Comparison of ENCODE assay signal across 8 cellular contexts in the genomic region with DNA sequence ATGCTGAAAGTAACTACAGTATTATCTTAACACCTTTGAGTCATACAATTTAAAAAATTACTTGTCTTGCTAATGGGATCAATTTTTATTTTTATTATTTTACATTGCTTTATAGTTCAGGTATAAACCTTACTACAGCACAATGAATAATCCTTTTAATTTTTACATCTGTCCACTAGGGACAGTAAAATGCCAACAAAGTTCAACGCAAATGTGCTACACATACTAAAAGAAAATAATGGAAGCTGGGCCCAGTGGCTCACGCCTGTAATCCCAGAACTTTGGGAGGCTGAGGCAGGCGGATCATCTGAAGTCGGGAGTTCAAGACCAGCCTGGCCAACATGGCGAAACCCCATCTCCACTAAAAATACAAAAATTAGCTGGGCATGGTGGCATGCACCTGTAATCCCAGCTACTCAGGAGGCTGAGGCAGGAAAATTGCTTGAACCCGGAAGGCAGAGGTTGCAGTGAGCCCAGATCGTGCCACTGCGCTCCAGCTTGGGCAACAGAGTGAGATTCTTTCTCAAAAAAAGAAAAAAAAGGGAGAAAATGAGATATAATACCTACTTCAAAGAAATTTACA.
A peak's percentile ranks its signal among the peaks of the same experiment; 100 is the strongest.
DNase-seq lines count a peak whose midpoint lies in the region; FAIRE-seq and TF ChIP-seq lines count a peak whose summit lies in the region.
"Not testable (repeated sequence)": the region's sequence is repeated elsewhere in the genome, so short reads cannot be mapped to it uniquely, and the experiment has no call there.

No MANE protein-coding gene starts in this region.

- H3K9me1 ChIP-seq in endothelial cell of umbilical vein (replicated peaks; ENCODE audit: control insufficient read depth, extremely low read depth, insufficient read depth, low read length); keratinocyte (ENCODE audit: control insufficient read depth, extremely low read depth, insufficient read depth, low read length): not testable (repeated sequence)

- not testable (repeated sequence) for H3K27ac ChIP-seq in OCI-LY7 (ENCODE audit: low read depth, low read length, poor library complexity, severe bottlenecking); endothelial cell of umbilical vein (ENCODE audit: insufficient read depth, low read depth, low read length); keratinocyte (ENCODE audit: control insufficient read depth, insufficient read depth, low read length); parathyroid adenoma

- not testable (repeated sequence) for H4K20me1 ChIP-seq in OCI-LY7 (ENCODE audit: insufficient read depth, low read length); endothelial cell of umbilical vein (replicated peaks; ENCODE audit: control insufficient read depth, extremely low read depth, insufficient read depth, low read length); keratinocyte (ENCODE audit: control insufficient read depth, extremely low read depth, insufficient read depth, low read length)

- peaks cover 92% of the 10 kb centered on the region for H3K36me3 ChIP-seq in OCI-LY7 (ENCODE audit: insufficient read depth, low read length)
- not testable (repeated sequence) for H3K36me3 ChIP-seq in endothelial cell of umbilical vein (ENCODE audit: control insufficient read depth in 2 of 2, extremely low read depth in 1 of 2, insufficient read depth in 2 of 2, low read length in 2 of 2); keratinocyte (ENCODE audit: control insufficient read depth in 2 of 2, extremely low read depth in 1 of 2, insufficient read depth in 2 of 2, low read length in 2 of 2); parathyroid adenoma (ENCODE audit: control insufficient read depth, insufficient read depth, low read length)

- not testable (repeated sequence) for TF ChIP-seq POLR2A in endothelial cell of umbilical vein (IDR thresholded peaks at IDR 0.05; ENCODE audit: low read depth, low read length)

- H3K4me1 Mint-ChIP-seq in activated naive CD4-positive, alpha-beta T cell treated with anti-CD3 and anti-CD28 coated beads, Interleukin-2, amount 10 ng/mL, durations not matched to agents 7 days and 5 days = not testable (repeated sequence)

- H3K4me1 ChIP-seq in OCI-LY7 (ENCODE audit: insufficient read depth, low read length, poor library complexity, severe bottlenecking); endothelial cell of umbilical vein (ENCODE audit: control insufficient read depth, extremely low read depth, insufficient read depth, low read length); keratinocyte (ENCODE audit: control insufficient read depth, extremely low read depth, insufficient read depth, low read length); parathyroid adenoma: not testable (repeated sequence)

- not testable (repeated sequence) for BruUV-seq in OCI-LY7 (replicated peaks; lab: Mats Ljungman, UMichigan); endothelial cell of umbilical vein (replicated peaks; lab: Mats Ljungman, UMichigan)

- peaks cover 37% of the 10 kb centered on the region for H3K36me3 Mint-ChIP-seq in activated naive CD4-positive, alpha-beta T cell treated with anti-CD3 and anti-CD28 coated beads, Interleukin-2, amount 10 ng/mL, durations not matched to agents 7 days and 5 days

- H3K4me2 ChIP-seq in OCI-LY7 (ENCODE audit: low read length); endothelial cell of umbilical vein (ENCODE audit: insufficient read depth, low read length); keratinocyte (ENCODE audit: control insufficient read depth, extremely low read depth, insufficient read depth, low read depth, low read length); parathyroid adenoma (ENCODE audit: low read length): not testable (repeated sequence)

- dilution Hi-C loops in endothelial cell of umbilical vein (cut with MboI; ENCODE audit: extremely low pct_ligation_motif_present, low sequenced_read_pairs); keratinocyte (cut with MboI; ENCODE audit: extremely low pct_ligation_motif_present, low sequenced_read_pairs): not testable (repeated sequence)

- H3K4me3 Mint-ChIP-seq in activated naive CD4-positive, alpha-beta T cell treated with anti-CD3 and anti-CD28 coated beads, Interleukin-2, amount 10 ng/mL, durations not matched to agents 7 days and 5 days = not testable (repeated sequence)

- H3K79me2 ChIP-seq in OCI-LY7 (ENCODE audit: insufficient read depth, low read depth, low read length); endothelial cell of umbilical vein (ENCODE audit: control insufficient read depth, insufficient read depth, low read length); keratinocyte (ENCODE audit: control insufficient read depth, insufficient read depth, low read length); parathyroid adenoma: not testable (repeated sequence)

- H3K27me3 ChIP-seq in endothelial cell of umbilical vein (ENCODE audit: control insufficient read depth in 2 of 2, insufficient read depth in 2 of 2, low read length in 2 of 2); keratinocyte (ENCODE audit: control insufficient read depth, extremely low read depth, insufficient read depth, low read length); parathyroid adenoma (ENCODE audit: control insufficient read depth, insufficient read depth, low read length): not testable (repeated sequence)

- not testable (repeated sequence) for H3K9me3 ChIP-seq in OCI-LY7 (ENCODE audit: low read length); endothelial cell of umbilical vein (replicated peaks; ENCODE audit: control insufficient read depth, insufficient read depth, low read length); keratinocyte (ENCODE audit: control insufficient read depth, low read depth, low read length); parathyroid adenoma (ENCODE audit: control insufficient read depth, low read length)

- not testable (repeated sequence) for DNase-seq in AG09319 (ENCODE audit: extremely low read depth, low read depth); GM10248 (ENCODE audit: extremely low spot score); activated naive CD4-positive, alpha-beta T cell treated with anti-CD3 and anti-CD28 coated beads, Interleukin-2, amount 10 ng/mL, durations not matched to agents 7 days and 5 days; keratinocyte (ENCODE audit: low read depth, low spot score)
- DNase-seq in LHCN-M2 (ENCODE audit: low read depth) = peak; percentile 5
- peak; percentile 27 for DNase-seq in OCI-LY7 (ENCODE audit: low spot score)
- peak; percentile 21 for DNase-seq in endothelial cell of umbilical vein (ENCODE audit: low read depth, low spot score)

- not testable (repeated sequence) for FAIRE-seq in endothelial cell of umbilical vein (lab: Jason Lieb, UNC); keratinocyte (lab: Jason Lieb, UNC)

- POLR2A ChIA-PET in GM10248 (lab: Yijun Ruan, JAX); OCI-LY7 (lab: Charles Lee); endothelial cell of umbilical vein (lab: Charles Lee): not testable (repeated sequence)

- CTCF ChIA-PET in GM10248 (lab: Yijun Ruan, JAX) = interaction anchor here (0.8 kb wide), 1 partner anchor 35 kb away, joined by 3 read pairs; no protein-coding TSS in a partner anchor
- CTCF ChIA-PET in OCI-LY7 (lab: Charles Lee; ENCODE audit: unreplicated experiment) = not testable (repeated sequence)
- CTCF ChIA-PET in activated naive CD4-positive, alpha-beta T cell treated with anti-CD3 and anti-CD28 coated beads, Interleukin-2, amount 10 ng/mL, durations not matched to agents 7 days and 5 days (lab: Charles Lee) = interaction anchor here (0.6 to 1.4 kb wide), 2 partner anchors 30 to 160 kb away, joined by 3 read pairs; no protein-coding TSS in a partner anchor
- CTCF ChIA-PET in endothelial cell of umbilical vein (lab: Charles Lee) = interaction anchor here (0.5 to 1.7 kb wide), 15 partner anchors 10 to 268 kb away, joined by 3 to 8 read pairs (median 4); no protein-coding TSS in a partner anchor

- H3K9me2 ChIP-seq in OCI-LY7 (ENCODE audit: insufficient read depth, low read length) = not testable (repeated sequence)

- H3K9me3 Mint-ChIP-seq in activated naive CD4-positive, alpha-beta T cell treated with anti-CD3 and anti-CD28 coated beads, Interleukin-2, amount 10 ng/mL, durations not matched to agents 7 days and 5 days = not testable (repeated sequence)

- H2AFZ ChIP-seq in OCI-LY7 (ENCODE audit: low read length); endothelial cell of umbilical vein (ENCODE audit: low read depth, low read length); keratinocyte (ENCODE audit: control insufficient read depth, low read length); parathyroid adenoma: not testable (repeated sequence)

- H3K4me3 ChIP-seq in OCI-LY7 (ENCODE audit: low read depth, low read length, poor library complexity, severe bottlenecking); endothelial cell of umbilical vein (replicated peaks in 1 of 3; ENCODE audit: insufficient read depth in 1 of 3, low read depth in 1 of 3, low read length in 3 of 3); keratinocyte (ENCODE audit: control insufficient read depth in 2 of 3, extremely low read depth in 1 of 3, insufficient read depth in 2 of 3, low read depth in 1 of 3, low read length in 3 of 3); parathyroid adenoma (ENCODE audit: low read depth, low read length): not testable (repeated sequence)

- not testable (repeated sequence) for H3K27me3 Mint-ChIP-seq in activated naive CD4-positive, alpha-beta T cell treated with anti-CD3 and anti-CD28 coated beads, Interleukin-2, amount 10 ng/mL, durations not matched to agents 7 days and 5 days

- H3K27ac Mint-ChIP-seq in activated naive CD4-positive, alpha-beta T cell treated with anti-CD3 and anti-CD28 coated beads, Interleukin-2, amount 10 ng/mL, durations not matched to agents 7 days and 5 days = peak overlapping the region; percentile 58

- intact Hi-C loops in OCI-LY7 (cut with micrococcal nuclease; ENCODE audit: unreplicated experiment); endothelial cell of umbilical vein (cut with micrococcal nuclease): not testable (repeated sequence)

- TF ChIP-seq CTCF in AG09319 (IDR thresholded peaks at IDR 0.05; ENCODE audit: low read depth, low read length) (peak; percentile 20), GM10248 (IDR thresholded peaks at IDR 0.05; ENCODE audit: control extremely low read depth, extremely low read depth, low read depth, missing control alignments) (peak; percentile 13), OCI-LY7 (conservative IDR thresholded peaks at IDR 0.05; ENCODE audit: low read length) (peak; percentile 69), keratinocyte (optimal IDR thresholded peaks at IDR 0.05 in 1 of 3, IDR thresholded peaks at IDR 0.05 in 1 of 3, conservative IDR thresholded peaks at IDR 0.05 in 1 of 3; ENCODE audit: extremely low read depth in 1 of 3, insufficient read depth in 2 of 3, low read length in 3 of 3) (peak in 2 of 3 experiments; percentile 3 to 30), parathyroid adenoma (IDR thresholded peaks at IDR 0.05) (peak; percentile 17)
- TF ChIP-seq CTCF in endothelial cell of umbilical vein (IDR thresholded peaks at IDR 0.05; ENCODE audit: extremely low read depth in 1 of 2, insufficient read depth in 1 of 2, low read depth in 1 of 2, low read length in 2 of 2) = not testable (repeated sequence)

- H3K9ac ChIP-seq in endothelial cell of umbilical vein (replicated peaks; ENCODE audit: extremely low read depth, insufficient read depth, low read length); keratinocyte (ENCODE audit: control insufficient read depth, extremely low read depth, insufficient read depth, low read length); parathyroid adenoma: not testable (repeated sequence)
